In the genomic region with DNA sequence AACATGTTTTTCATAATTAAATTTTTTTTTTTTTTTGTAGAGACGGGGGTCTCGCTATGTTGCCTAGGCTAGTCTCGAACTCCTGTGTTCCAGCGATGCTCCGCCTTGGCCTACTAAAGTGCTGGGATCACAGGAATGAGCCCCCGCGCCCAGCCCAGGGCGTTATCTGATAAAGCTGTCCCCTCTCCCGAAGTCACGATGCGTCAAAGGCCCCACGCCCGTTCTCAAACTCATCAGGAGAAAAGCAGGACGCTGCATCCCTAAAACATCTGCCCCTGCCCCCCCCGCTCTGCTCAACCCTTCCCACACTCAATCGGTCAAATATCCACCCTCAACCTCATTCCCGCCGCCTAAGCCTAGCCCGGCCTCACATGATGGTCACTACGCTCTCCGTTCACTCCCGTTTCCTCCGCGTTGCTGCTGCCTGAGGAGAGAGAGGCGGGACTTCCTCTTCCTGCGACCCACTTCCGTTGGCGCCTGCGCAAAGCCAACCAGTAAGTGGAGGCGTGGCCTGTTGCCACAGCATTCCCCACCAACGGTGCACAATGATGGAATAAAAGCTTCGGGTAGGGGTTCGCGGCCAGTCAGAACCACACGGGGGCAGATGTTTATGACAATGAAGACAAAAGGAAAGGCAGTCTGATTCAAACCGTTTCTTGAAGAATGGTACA, we compare ENCODE assay signal across 1 cellular context.
TF ChIP-seq lines count a peak whose summit lies in the region.

A gene (minus strand): TSS at position 438 of the 671 bp plus-strand sequence. CDS start 65 bp downstream, at position 373.

TF ChIP-seq in HepG2, 621 proteins besides CTCF, POLR2A, EP300 and RAD21 (continued from another document and continues in another):
- TF ChIP-seq, protein P1, sequence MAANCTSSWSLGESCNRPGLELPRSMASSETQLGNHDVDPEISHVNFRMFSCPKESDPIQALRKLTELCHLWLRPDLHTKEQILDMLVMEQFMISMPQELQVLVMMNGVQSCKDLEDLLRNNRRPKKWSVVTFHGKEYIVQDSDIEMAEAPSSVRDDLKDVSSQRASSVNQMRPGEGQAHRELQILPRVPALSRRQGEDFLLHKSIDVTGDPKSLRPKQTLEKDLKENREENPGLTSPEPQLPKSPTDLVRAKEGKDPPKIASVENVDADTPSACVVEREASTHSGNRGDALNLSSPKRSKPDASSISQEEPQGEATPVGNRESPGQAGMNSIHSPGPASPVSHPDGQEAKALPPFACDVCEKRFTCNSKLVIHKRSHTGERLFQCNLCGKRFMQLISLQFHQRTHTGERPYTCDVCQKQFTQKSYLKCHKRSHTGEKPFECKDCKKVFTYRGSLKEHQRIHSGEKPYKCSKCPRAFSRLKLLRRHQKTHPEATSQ (CRISPR knock-in tag; IDR thresholded peaks at IDR 0.05; ENCODE audit: borderline replicate concordance): no peak
- TF ChIP-seq NFATC3 (CRISPR knock-in tag; IDR thresholded peaks at IDR 0.05) (no peak), ZFP82 (CRISPR knock-in tag; IDR thresholded peaks at IDR 0.05; ENCODE audit: borderline replicate concordance) (no peak), JARID2 (CRISPR knock-in tag; IDR thresholded peaks at IDR 0.05; ENCODE audit: insufficient replicate concordance) (no peak), MXD4 (CRISPR knock-in tag; IDR thresholded peaks at IDR 0.05) (no peak), ZNF724P (CRISPR knock-in tag; IDR thresholded peaks at IDR 0.05; ENCODE audit: borderline replicate concordance) (no peak), ZNF451 (CRISPR knock-in tag; IDR thresholded peaks at IDR 0.05) (no peak), ZNF777 (CRISPR knock-in tag; IDR thresholded peaks at IDR 0.05) (no peak), ZNF747 (CRISPR knock-in tag; IDR thresholded peaks at IDR 0.05; ENCODE audit: borderline replicate concordance) (peak; percentile 74; the same call in 1 of the 2 replicates), ZSCAN20 (CRISPR knock-in tag; IDR thresholded peaks at IDR 0.05; ENCODE audit: borderline replicate concordance) (no peak), CENPT (CRISPR knock-in tag; IDR thresholded peaks at IDR 0.05; ENCODE audit: low read depth) (no peak), TSC22D2 (CRISPR knock-in tag; IDR thresholded peaks at IDR 0.05; ENCODE audit: borderline replicate concordance) (no peak), REL (CRISPR knock-in tag; conservative IDR thresholded peaks at IDR 0.05) (no peak), TAF15 (IDR thresholded peaks at IDR 0.05; ENCODE audit: low read depth, low read length, poor library complexity, severe bottlenecking) (no peak), KMT2A (CRISPR knock-in tag; IDR thresholded peaks at IDR 0.05) (peak; percentile 59; the same call in 1 of the 2 replicates), ZNF34 (CRISPR knock-in tag; IDR thresholded peaks at IDR 0.05; ENCODE audit: borderline replicate concordance) (no peak), DMAP1 (CRISPR knock-in tag; IDR thresholded peaks at IDR 0.05) (peak; percentile 91), POLR2AphosphoS5 (IDR thresholded peaks at IDR 0.05; ENCODE audit: low read depth, low read length) (peak; percentile 98), GTF2F1 (IDR thresholded peaks at IDR 0.05; ENCODE audit: low read length) (no peak), CBX1 (IDR thresholded peaks at IDR 0.05; ENCODE audit: low read depth) (no peak), ZNF24 (IDR thresholded peaks at IDR 0.05) (no peak), NFIB (CRISPR knock-in tag; IDR thresholded peaks at IDR 0.05; ENCODE audit: borderline replicate concordance) (no peak), ZNF546 (CRISPR knock-in tag; conservative IDR thresholded peaks at IDR 0.05) (no peak), ZNF841 (CRISPR knock-in tag; IDR thresholded peaks at IDR 0.05; ENCODE audit: borderline replicate concordance) (no peak), CCAR2 (optimal IDR thresholded peaks at IDR 0.05; ENCODE audit: low read depth, low read length) (no peak)
- TF ChIP-seq, protein P2, sequence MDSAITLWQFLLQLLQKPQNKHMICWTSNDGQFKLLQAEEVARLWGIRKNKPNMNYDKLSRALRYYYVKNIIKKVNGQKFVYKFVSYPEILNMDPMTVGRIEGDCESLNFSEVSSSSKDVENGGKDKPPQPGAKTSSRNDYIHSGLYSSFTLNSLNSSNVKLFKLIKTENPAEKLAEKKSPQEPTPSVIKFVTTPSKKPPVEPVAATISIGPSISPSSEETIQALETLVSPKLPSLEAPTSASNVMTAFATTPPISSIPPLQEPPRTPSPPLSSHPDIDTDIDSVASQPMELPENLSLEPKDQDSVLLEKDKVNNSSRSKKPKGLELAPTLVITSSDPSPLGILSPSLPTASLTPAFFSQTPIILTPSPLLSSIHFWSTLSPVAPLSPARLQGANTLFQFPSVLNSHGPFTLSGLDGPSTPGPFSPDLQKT (CRISPR knock-in tag; IDR thresholded peaks at IDR 0.05; ENCODE audit: borderline replicate concordance): no peak
- TF ChIP-seq, protein P3, sequence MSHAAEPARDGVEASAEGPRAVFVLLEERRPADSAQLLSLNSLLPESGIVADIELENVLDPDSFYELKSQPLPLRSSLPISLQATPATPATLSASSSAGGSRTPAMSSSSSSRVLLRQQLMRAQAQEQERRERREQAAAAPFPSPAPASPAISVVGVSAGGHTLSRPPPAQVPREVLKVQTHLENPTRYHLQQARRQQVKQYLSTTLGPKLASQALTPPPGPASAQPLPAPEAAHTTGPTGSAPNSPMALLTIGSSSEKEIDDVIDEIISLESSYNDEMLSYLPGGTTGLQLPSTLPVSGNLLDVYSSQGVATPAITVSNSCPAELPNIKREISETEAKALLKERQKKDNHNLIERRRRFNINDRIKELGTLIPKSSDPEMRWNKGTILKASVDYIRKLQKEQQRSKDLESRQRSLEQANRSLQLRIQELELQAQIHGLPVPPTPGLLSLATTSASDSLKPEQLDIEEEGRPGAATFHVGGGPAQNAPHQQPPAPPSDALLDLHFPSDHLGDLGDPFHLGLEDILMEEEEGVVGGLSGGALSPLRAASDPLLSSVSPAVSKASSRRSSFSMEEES (CRISPR knock-in tag; IDR thresholded peaks at IDR 0.05): no peak; the same call in 1 of the 2 replicates
- TF ChIP-seq, protein P4, sequence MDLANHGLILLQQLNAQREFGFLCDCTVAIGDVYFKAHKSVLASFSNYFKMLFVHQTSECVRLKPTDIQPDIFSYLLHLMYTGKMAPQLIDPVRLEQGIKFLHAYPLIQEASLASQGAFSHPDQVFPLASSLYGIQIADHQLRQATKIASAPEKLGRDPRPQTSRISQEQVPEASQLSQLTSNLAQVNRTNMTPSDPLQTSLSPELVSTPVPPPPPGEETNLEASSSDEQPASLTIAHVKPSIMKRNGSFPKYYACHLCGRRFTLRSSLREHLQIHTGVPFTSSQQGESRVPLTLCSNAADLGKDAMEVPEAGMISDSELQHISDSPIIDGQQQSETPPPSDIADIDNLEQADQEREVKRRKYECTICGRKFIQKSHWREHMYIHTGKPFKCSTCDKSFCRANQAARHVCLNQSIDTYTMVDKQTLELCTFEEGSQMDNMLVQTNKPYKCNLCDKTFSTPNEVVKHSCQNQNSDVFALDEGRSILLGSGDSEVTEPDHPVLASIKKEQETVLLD (CRISPR knock-in tag; IDR thresholded peaks at IDR 0.05; ENCODE audit: low read depth): peak; percentile 41; the same call in 1 of the 2 replicates
- TF ChIP-seq, protein P5, sequence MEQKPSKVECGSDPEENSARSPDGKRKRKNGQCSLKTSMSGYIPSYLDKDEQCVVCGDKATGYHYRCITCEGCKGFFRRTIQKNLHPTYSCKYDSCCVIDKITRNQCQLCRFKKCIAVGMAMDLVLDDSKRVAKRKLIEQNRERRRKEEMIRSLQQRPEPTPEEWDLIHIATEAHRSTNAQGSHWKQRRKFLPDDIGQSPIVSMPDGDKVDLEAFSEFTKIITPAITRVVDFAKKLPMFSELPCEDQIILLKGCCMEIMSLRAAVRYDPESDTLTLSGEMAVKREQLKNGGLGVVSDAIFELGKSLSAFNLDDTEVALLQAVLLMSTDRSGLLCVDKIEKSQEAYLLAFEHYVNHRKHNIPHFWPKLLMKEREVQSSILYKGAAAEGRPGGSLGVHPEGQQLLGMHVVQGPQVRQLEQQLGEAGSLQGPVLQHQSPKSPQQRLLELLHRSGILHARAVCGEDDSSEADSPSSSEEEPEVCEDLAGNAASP (CRISPR knock-in tag; IDR thresholded peaks at IDR 0.05; ENCODE audit: borderline replicate concordance): no peak
- TF ChIP-seq, protein P6, sequence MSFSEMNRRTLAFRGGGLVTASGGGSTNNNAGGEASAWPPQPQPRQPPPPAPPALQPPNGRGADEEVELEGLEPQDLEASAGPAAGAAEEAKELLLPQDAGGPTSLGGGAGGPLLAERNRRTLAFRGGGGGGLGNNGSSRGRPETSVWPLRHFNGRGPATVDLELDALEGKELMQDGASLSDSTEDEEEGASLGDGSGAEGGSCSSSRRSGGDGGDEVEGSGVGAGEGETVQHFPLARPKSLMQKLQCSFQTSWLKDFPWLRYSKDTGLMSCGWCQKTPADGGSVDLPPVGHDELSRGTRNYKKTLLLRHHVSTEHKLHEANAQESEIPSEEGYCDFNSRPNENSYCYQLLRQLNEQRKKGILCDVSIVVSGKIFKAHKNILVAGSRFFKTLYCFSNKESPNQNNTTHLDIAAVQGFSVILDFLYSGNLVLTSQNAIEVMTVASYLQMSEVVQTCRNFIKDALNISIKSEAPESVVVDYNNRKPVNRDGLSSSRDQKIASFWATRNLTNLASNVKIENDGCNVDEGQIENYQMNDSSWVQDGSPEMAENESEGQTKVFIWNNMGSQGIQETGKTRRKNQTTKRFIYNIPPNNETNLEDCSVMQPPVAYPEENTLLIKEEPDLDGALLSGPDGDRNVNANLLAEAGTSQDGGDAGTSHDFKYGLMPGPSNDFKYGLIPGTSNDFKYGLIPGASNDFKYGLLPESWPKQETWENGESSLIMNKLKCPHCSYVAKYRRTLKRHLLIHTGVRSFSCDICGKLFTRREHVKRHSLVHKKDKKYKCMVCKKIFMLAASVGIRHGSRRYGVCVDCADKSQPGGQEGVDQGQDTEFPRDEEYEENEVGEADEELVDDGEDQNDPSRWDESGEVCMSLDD (CRISPR knock-in tag; IDR thresholded peaks at IDR 0.05; ENCODE audit: borderline replicate concordance): no peak
- TF ChIP-seq, protein P7, sequence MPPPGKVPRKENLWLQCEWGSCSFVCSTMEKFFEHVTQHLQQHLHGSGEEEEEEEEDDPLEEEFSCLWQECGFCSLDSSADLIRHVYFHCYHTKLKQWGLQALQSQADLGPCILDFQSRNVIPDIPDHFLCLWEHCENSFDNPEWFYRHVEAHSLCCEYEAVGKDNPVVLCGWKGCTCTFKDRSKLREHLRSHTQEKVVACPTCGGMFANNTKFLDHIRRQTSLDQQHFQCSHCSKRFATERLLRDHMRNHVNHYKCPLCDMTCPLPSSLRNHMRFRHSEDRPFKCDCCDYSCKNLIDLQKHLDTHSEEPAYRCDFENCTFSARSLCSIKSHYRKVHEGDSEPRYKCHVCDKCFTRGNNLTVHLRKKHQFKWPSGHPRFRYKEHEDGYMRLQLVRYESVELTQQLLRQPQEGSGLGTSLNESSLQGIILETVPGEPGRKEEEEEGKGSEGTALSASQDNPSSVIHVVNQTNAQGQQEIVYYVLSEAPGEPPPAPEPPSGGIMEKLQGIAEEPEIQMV (CRISPR knock-in tag; IDR thresholded peaks at IDR 0.05; ENCODE audit: low read depth): 0 out of 2 replicates have a peak, but pooled peaks have one; percentile 29
- TF ChIP-seq, protein P8, sequence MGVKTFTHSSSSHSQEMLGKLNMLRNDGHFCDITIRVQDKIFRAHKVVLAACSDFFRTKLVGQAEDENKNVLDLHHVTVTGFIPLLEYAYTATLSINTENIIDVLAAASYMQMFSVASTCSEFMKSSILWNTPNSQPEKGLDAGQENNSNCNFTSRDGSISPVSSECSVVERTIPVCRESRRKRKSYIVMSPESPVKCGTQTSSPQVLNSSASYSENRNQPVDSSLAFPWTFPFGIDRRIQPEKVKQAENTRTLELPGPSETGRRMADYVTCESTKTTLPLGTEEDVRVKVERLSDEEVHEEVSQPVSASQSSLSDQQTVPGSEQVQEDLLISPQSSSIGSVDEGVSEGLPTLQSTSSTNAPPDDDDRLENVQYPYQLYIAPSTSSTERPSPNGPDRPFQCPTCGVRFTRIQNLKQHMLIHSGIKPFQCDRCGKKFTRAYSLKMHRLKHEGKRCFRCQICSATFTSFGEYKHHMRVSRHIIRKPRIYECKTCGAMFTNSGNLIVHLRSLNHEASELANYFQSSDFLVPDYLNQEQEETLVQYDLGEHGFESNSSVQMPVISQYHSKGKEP (CRISPR knock-in tag; IDR thresholded peaks at IDR 0.05): no peak
- TF ChIP-seq, protein P9, sequence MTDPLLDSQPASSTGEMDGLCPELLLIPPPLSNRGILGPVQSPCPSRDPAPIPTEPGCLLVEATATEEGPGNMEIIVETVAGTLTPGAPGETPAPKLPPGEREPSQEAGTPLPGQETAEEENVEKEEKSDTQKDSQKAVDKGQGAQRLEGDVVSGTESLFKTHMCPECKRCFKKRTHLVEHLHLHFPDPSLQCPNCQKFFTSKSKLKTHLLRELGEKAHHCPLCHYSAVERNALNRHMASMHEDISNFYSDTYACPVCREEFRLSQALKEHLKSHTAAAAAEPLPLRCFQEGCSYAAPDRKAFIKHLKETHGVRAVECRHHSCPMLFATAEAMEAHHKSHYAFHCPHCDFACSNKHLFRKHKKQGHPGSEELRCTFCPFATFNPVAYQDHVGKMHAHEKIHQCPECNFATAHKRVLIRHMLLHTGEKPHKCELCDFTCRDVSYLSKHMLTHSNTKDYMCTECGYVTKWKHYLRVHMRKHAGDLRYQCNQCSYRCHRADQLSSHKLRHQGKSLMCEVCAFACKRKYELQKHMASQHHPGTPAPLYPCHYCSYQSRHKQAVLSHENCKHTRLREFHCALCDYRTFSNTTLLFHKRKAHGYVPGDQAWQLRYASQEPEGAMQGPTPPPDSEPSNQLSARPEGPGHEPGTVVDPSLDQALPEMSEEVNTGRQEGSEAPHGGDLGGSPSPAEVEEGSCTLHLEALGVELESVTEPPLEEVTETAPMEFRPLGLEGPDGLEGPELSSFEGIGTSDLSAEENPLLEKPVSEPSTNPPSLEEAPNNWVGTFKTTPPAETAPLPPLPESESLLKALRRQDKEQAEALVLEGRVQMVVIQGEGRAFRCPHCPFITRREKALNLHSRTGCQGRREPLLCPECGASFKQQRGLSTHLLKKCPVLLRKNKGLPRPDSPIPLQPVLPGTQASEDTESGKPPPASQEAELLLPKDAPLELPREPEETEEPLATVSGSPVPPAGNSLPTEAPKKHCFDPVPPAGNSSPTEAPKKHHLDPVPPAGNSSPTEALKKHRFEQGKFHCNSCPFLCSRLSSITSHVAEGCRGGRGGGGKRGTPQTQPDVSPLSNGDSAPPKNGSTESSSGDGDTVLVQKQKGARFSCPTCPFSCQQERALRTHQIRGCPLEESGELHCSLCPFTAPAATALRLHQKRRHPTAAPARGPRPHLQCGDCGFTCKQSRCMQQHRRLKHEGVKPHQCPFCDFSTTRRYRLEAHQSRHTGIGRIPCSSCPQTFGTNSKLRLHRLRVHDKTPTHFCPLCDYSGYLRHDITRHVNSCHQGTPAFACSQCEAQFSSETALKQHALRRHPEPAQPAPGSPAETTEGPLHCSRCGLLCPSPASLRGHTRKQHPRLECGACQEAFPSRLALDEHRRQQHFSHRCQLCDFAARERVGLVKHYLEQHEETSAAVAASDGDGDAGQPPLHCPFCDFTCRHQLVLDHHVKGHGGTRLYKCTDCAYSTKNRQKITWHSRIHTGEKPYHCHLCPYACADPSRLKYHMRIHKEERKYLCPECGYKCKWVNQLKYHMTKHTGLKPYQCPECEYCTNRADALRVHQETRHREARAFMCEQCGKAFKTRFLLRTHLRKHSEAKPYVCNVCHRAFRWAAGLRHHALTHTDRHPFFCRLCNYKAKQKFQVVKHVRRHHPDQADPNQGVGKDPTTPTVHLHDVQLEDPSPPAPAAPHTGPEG (CRISPR knock-in tag; IDR thresholded peaks at IDR 0.05): no peak
